ENCODE assay signal across 9 cellular contexts in the genomic region with DNA sequence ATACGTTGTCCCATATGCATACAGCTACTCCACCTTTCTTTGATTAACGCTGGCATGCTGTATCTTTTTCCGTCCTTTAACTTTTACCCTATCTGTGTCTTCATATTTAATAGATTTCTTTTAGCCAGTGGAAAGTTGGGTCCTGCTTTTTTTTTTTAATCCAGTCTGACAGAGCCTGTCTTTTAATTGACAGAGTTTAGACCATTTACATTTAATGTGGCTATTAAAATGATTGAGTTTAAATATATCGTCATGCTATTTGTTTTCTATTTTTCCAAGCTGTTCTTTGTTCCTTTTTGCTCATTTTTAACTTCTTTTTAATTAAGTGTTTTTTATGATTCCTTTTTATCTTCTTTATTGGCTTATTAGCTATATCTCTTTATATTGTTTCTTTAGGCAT.
"Had no signal": no experiment of that assay in that cellular context is flagged by ENCODE, and none has a peak within 500 bp of the region (broad histone marks: within the 10 kb centered on the region; RNA-seq: fewer than 3 reads in every experiment).

No MANE protein-coding gene starts in this region.

- H3K9me3 Mint-ChIP-seq: GM23338 had no signal

- ATAC-seq: GM23338 had no signal

- H3K4me2 ChIP-seq: GM23338, KMS-11 had no signal

- H3K9ac ChIP-seq: KMS-11 had no signal

- H3K4me3 ChIP-seq: GM23338 had no signal

- H3K4me3 Mint-ChIP-seq: GM23338, H9 had no signal

- H3K4me1 Mint-ChIP-seq: GM23338 had no signal

- DNase-seq: H9, HCEC 1CT, IMR-90, KBM-7 had no signal

- H2AFZ ChIP-seq: GM23338 had no signal

- H3K27ac Mint-ChIP-seq: GM23338, H9 had no signal

- FAIRE-seq: H1, H54, HTR-8/SVneo had no signal

- H3K27ac ChIP-seq: KMS-11 had no signal
